In genomic region chr14:24806061-24806678, GRCh38 we compare ENCODE assay signal across 1 cellular context.
TF ChIP-seq lines count a peak whose summit lies in the region.

No MANE protein-coding gene starts in this region.

TF ChIP-seq in HEK293, 187 proteins besides CTCF, POLR2A, EP300 and RAD21 (continued from another document):
- no peak for TF ChIP-seq ZNF518A (tag by site-specific recombination; conservative IDR thresholded peaks at IDR 0.05; ENCODE audit: low read depth)
- no peak for TF ChIP-seq ZNF37A (tag by site-specific recombination; IDR thresholded peaks at IDR 0.05)
- TF ChIP-seq REPIN1 (tag by site-specific recombination; IDR thresholded peaks at IDR 0.05; ENCODE audit: low read depth): no peak
- TF ChIP-seq ZNF26 (tag by site-specific recombination; IDR thresholded peaks at IDR 0.05): no peak
